Comparison of ENCODE assay signal across 8 cellular contexts in genomic region chr10:72353028-72353962, GRCh38. TPM values are rescaled to one million over a fixed set of nuclear protein-coding genes. Genes with fewer than 3 reads are reported as not detected.
DNase-seq lines count a peak whose midpoint lies in the region; ATAC-seq and TF ChIP-seq lines count a peak whose summit lies in the region.

No MANE protein-coding gene starts in this region.

- peak overlapping the region; percentile 97 for H3K27ac ChIP-seq in BLaER1
- peak overlapping the region; percentile 98 for H3K27ac ChIP-seq in ascending aorta
- H3K27ac ChIP-seq in suprapubic skin = peak overlapping the region; percentile 98

- H3K9me3 ChIP-seq in BLaER1 (no peaks in the 10 kb centered on the region), ascending aorta (no peaks in the 10 kb centered on the region), suprapubic skin (no peaks in the 10 kb centered on the region)

- peaks cover 2% of the 10 kb centered on the region for H3K36me3 Mint-ChIP-seq in IgD-negative memory B cell

- ATAC-seq in esophagus mucosa = no peak

- TF ChIP-seq EP300 in suprapubic skin (IDR thresholded peaks at IDR 0.05) = no peak

- peak overlapping the region; percentile 95 for H3K4me2 ChIP-seq in BLaER1

- H3K9me3 Mint-ChIP-seq in IgD-negative memory B cell = no peaks in the 10 kb centered on the region

- TF ChIP-seq CTCF in ascending aorta (IDR thresholded peaks at IDR 0.05) (no peak), kidney epithelial cell (IDR thresholded peaks at IDR 0.05; ENCODE audit: insufficient read depth, low read length, poor library complexity, severe bottlenecking) (no peak), suprapubic skin (IDR thresholded peaks at IDR 0.05) (no peak)

- H3K4me1 ChIP-seq in BLaER1 = peaks cover 24% of the 10 kb centered on the region
- peaks cover 10 to 14% of the 10 kb centered on the region in 2 donors for H3K4me1 ChIP-seq in ascending aorta
- peaks cover 57% of the 10 kb centered on the region for H3K4me1 ChIP-seq in suprapubic skin

- peaks cover 9 to 39% (median 24%) of the 10 kb centered on the region in 3 donors for H3K4me1 Mint-ChIP-seq in IgD-negative memory B cell

- no peak for TF ChIP-seq POLR2A in suprapubic skin (IDR thresholded peaks at IDR 0.05)

- peaks cover 60% of the 10 kb centered on the region for H4K20me1 ChIP-seq in BLaER1

- H3K36me3 ChIP-seq in BLaER1 (peaks cover 51% of the 10 kb centered on the region), ascending aorta (peaks cover 4 to 28% of the 10 kb centered on the region in 2 donors), kidney epithelial cell (ENCODE audit: control insufficient read depth, insufficient read depth, low read length) (no peaks in the 10 kb centered on the region), suprapubic skin (peaks cover 5% of the 10 kb centered on the region)

- DNase-seq in ascending aorta (ENCODE audit: low spot score in 2 of 2) (no peak), kidney epithelial cell (ENCODE audit: low read depth) (no peak), suprapubic skin (ENCODE audit: low spot score in 2 of 2) (no peak), foreskin melanocyte (no peak)
- no peak for DNase-seq in activated effector memory CD4-positive, alpha-beta T cell treated with Interleukin-2 at 50 U/mL for 16 hours

- 41% methylated on average over 16 of the region's 18 CpGs for WGBS in suprapubic skin

- peak overlapping the region; percentile 97 for H3K9ac ChIP-seq in BLaER1

- H3K27me3 ChIP-seq in BLaER1 = no peaks in the 10 kb centered on the region
- no peaks in the 10 kb centered on the region for H3K27me3 ChIP-seq in ascending aorta
- H3K27me3 ChIP-seq in kidney epithelial cell (ENCODE audit: control insufficient read depth, insufficient read depth, low read length) = no peaks in the 10 kb centered on the region
- H3K27me3 ChIP-seq in suprapubic skin = no peaks in the 10 kb centered on the region

- peak overlapping the region; percentile 84 to 99 (median 99) for H3K27ac Mint-ChIP-seq in IgD-negative memory B cell

- peak overlapping the region; percentile 89 to 99 (median 98) for H3K4me3 Mint-ChIP-seq in IgD-negative memory B cell

- peak overlapping the region; percentile 77 for H3K4me3 ChIP-seq in BLaER1
- H3K4me3 ChIP-seq in ascending aorta = peak overlapping the region; percentile 96
- peak overlapping the region; percentile 75 for H3K4me3 ChIP-seq in kidney epithelial cell (ENCODE audit: low read depth, low read length)
- peak overlapping the region; percentile 82 for H3K4me3 ChIP-seq in suprapubic skin

- no peaks in the 10 kb centered on the region for H3K27me3 Mint-ChIP-seq in IgD-negative memory B cell

- intact Hi-C loops in ascending aorta (cut with DNase I) = loop anchor here (10.0 kb wide), 1 partner anchor 812 kb away; the partner anchor contains the start of genes ECD and FAM149B1

RNA-seq across cellular contexts. Expression of gene DNAJB12, which starts 1.4 kb away (rescaled TPM):
- polyA plus RNA-seq in IgD-negative memory B cell = 27.6 TPM
- 46.1 TPM for total RNA-seq in ascending aorta
- total RNA-seq in kidney epithelial cell = 34.4 and 37.9 TPM in 2 replicates
- total RNA-seq in suprapubic skin = 10 to 100 TPM; 44.0 to 61.8 (median 46.7) TPM
- total RNA-seq in esophagus mucosa = 21.6 TPM
